25 cellular contexts compared by ENCODE assay signal in genomic region chr11:108307751-108308150, GRCh38.
DNase-seq lines count a peak whose midpoint lies in the region; ATAC-seq, FAIRE-seq and TF ChIP-seq lines count a peak whose summit lies in the region.
"Had no signal": no experiment of that assay in that cellular context is flagged by ENCODE, and none has a peak within 500 bp of the region (broad histone marks: within the 10 kb centered on the region; RNA-seq: fewer than 3 reads in every experiment).

No MANE protein-coding gene starts in this region.

- TF ChIP-seq RAD21 in SK-N-SH (IDR thresholded peaks at IDR 0.05; ENCODE audit: low read length), result no peak

- H3K4me2 ChIP-seq in keratinocyte (ENCODE audit: control insufficient read depth, extremely low read depth, insufficient read depth, low read depth, low read length), result no peak overlapping the region
- no peak overlapping the region for H3K4me2 ChIP-seq in SK-N-SH

- POLR2A ChIA-PET in SK-N-SH (lab: Yijun Ruan, JAX), result no interaction called here

- FAIRE-seq in keratinocyte (lab: Jason Lieb, UNC), result peak; percentile 13
- FAIRE-seq: GM12892, urothelium cell line had no signal

- H3K27ac Mint-ChIP-seq in activated T-cell treated with anti-CD3 and anti-CD28 coated beads, Interleukin-2, amount 50 U/mL, for 72 hours, result peak overlapping the region; percentile 3
- H3K27ac Mint-ChIP-seq: progenitor cell of endocrine pancreas had no signal

- H4K20me1 ChIP-seq in keratinocyte (ENCODE audit: control insufficient read depth, extremely low read depth, insufficient read depth, low read length) (no peaks in the 10 kb centered on the region), SK-N-SH (ENCODE audit: insufficient read depth) (no peaks in the 10 kb centered on the region)

- no peaks in the 10 kb centered on the region for H3K9me3 Mint-ChIP-seq in activated T-cell treated with anti-CD3 and anti-CD28 coated beads, Interleukin-2, amount 50 U/mL, for 72 hours
- H3K9me3 Mint-ChIP-seq: CD4-positive, alpha-beta memory T cell; stimulated activated memory B cell treated with anti-CD40 and anti-IgM and Interleukin-4, amounts not matched to agents 10 μg/mL and 1 μg/mL and 100 μg/mL, for 72 hours had no signal

- dilution Hi-C loops in keratinocyte (cut with MboI; ENCODE audit: extremely low pct_ligation_motif_present, low sequenced_read_pairs), result no loop called here

- H2AFZ ChIP-seq in keratinocyte (ENCODE audit: control insufficient read depth, low read length), result no peak overlapping the region
- H2AFZ ChIP-seq in SK-N-SH (ENCODE audit: low read depth), result no peak overlapping the region
- H2AFZ ChIP-seq: GM23248 had no signal

- H3K4me3 ChIP-seq in keratinocyte (ENCODE audit: control insufficient read depth in 2 of 3, extremely low read depth in 1 of 3, insufficient read depth in 2 of 3, low read depth in 1 of 3, low read length in 3 of 3) (no peak overlapping the region), SK-N-SH (ENCODE audit: low read depth in 2 of 2, low read length in 1 of 2) (no peak overlapping the region)
- H3K4me3 ChIP-seq: ascending aorta, GM23248, lung, sigmoid colon, thoracic aorta had no signal

- no peak for ATAC-seq in activated T-cell treated with anti-CD3 and anti-CD28 coated beads, Interleukin-2, amount 50 U/mL, for 72 hours (replicated peaks in 1 of 2)
- ATAC-seq: stimulated activated memory B cell treated with anti-CD40 and anti-IgM and Interleukin-4, amounts not matched to agents 10 μg/mL and 1 μg/mL and 100 μg/mL, for 72 hours had no signal

- no peaks in the 10 kb centered on the region for H3K9me1 ChIP-seq in keratinocyte (ENCODE audit: control insufficient read depth, extremely low read depth, insufficient read depth, low read length)

- peaks cover 3 to 7% of the 10 kb centered on the region in 2 donors for H3K36me3 Mint-ChIP-seq in activated T-cell treated with anti-CD3 and anti-CD28 coated beads, Interleukin-2, amount 50 U/mL, for 72 hours (ENCODE audit: insufficient read depth in 2 of 2)

- H3K36me3 ChIP-seq in keratinocyte (ENCODE audit: control insufficient read depth in 2 of 2, extremely low read depth in 1 of 2, insufficient read depth in 2 of 2, low read length in 2 of 2) (peaks cover 0 to 1% of the 10 kb centered on the region in 2 experiments), SK-N-SH (replicated peaks in 1 of 2; ENCODE audit: control insufficient read depth in 1 of 2, insufficient read depth in 2 of 2, low read length in 1 of 2) (peaks cover 65 to 72% of the 10 kb centered on the region in 2 experiments)

- no peak for TF ChIP-seq CTCF in keratinocyte (optimal IDR thresholded peaks at IDR 0.05 in 1 of 3, IDR thresholded peaks at IDR 0.05 in 1 of 3, conservative IDR thresholded peaks at IDR 0.05 in 1 of 3; ENCODE audit: extremely low read depth in 1 of 3, insufficient read depth in 2 of 3, low read length in 3 of 3)
- no peak for TF ChIP-seq CTCF in SK-N-SH (IDR thresholded peaks at IDR 0.05)

- no peaks in the 10 kb centered on the region for H3K9me3 ChIP-seq in keratinocyte (ENCODE audit: control insufficient read depth, low read depth, low read length)
- no peaks in the 10 kb centered on the region for H3K9me3 ChIP-seq in SK-N-SH
- H3K9me3 ChIP-seq: ascending aorta, sigmoid colon, thoracic aorta had no signal

- no peak for DNase-seq in activated T-cell treated with anti-CD3 and anti-CD28 coated beads, Interleukin-2, amount 50 U/mL, for 72 hours
- no peak for DNase-seq in activated T-cell treated with anti-CD3 and anti-CD28 coated beads, Interleukin-2, amount 50 U/mL, for 1 hour
- DNase-seq in keratinocyte (ENCODE audit: low read depth, low spot score) (no peak), substantia nigra (lab: John Stamatoyannopoulos, UW) (peak in 1 of 49 donors; percentile 5), NOMO-1 treated with DMSO at 0.1 percent for 48 hours (lab: John Stamatoyannopoulos, UW; ENCODE audit: unreplicated experiment) (no peak), SK-N-SH (no peak), NCI-H2107 (lab: John Stamatoyannopoulos, UW) (no peak)
- DNase-seq: activated CD4-positive, alpha-beta T cell treated with anti-CD3 and anti-CD28 coated beads for 1 hour; activated naive CD4-positive, alpha-beta T cell treated with anti-CD3 and anti-CD28 coated beads, Interleukin-2, amount 50 U/mL, for 16 hours; activated T-cell treated with anti-CD3 and anti-CD28 coated beads, Interleukin-2, amount 50 U/mL, for 48 hours; CD4-positive, alpha-beta memory T cell; GM23248; NCI-H1417 treated with DMSO at 0.1 percent for 48 hours; sigmoid colon; stimulated activated CD4-positive, alpha-beta T cell treated with anti-CD3 and anti-CD28 coated beads, Interleukin-4, amount 100 ng/mL, for 24 hours; T-helper 2 cell had no signal

- H3K4me1 Mint-ChIP-seq in activated T-cell treated with anti-CD3 and anti-CD28 coated beads, Interleukin-2, amount 50 U/mL, for 72 hours (ENCODE audit: low read depth), result peaks cover 22% of the 10 kb centered on the region

- H3K4me1 ChIP-seq in keratinocyte (ENCODE audit: control insufficient read depth, extremely low read depth, insufficient read depth, low read length) (no peaks in the 10 kb centered on the region), SK-N-SH (ENCODE audit: control insufficient read depth in 1 of 2, insufficient read depth in 2 of 2, low read depth in 1 of 2, low read length in 1 of 2) (no peaks in the 10 kb centered on the region)
- H3K4me1 ChIP-seq: ascending aorta, sigmoid colon had no signal

- no peak overlapping the region for H3K4me3 Mint-ChIP-seq in activated T-cell treated with anti-CD3 and anti-CD28 coated beads, Interleukin-2, amount 50 U/mL, for 72 hours
- H3K4me3 Mint-ChIP-seq: stimulated activated memory B cell treated with anti-CD40 and anti-IgM and Interleukin-4, amounts not matched to agents 10 μg/mL and 1 μg/mL and 100 μg/mL, for 72 hours had no signal

- CTCF ChIA-PET in SK-N-SH (lab: Yijun Ruan, JAX), result no interaction called here

- H3F3A ChIP-seq in SK-N-SH (replicated peaks; ENCODE audit: insufficient read depth), result no peaks in the 10 kb centered on the region

- no peak for TF ChIP-seq EP300 in SK-N-SH (IDR thresholded peaks at IDR 0.05; ENCODE audit: borderline replicate concordance in 1 of 2, low read depth in 1 of 2, low read length in 1 of 2)

- no peaks in the 10 kb centered on the region for H3K9me2 ChIP-seq in SK-N-SH

- H3K27ac ChIP-seq in angular gyrus (ENCODE audit: low read depth, low read length) (peak overlapping the region; percentile 31), keratinocyte (ENCODE audit: control insufficient read depth, insufficient read depth, low read length) (no peak overlapping the region), substantia nigra (ENCODE audit: low read depth, low read length, poor library complexity, severe bottlenecking) (peak overlapping the region; percentile 15), SK-N-SH (ENCODE audit: low read depth in 2 of 2, low read length in 1 of 2) (no peak overlapping the region)
- H3K27ac ChIP-seq: ascending aorta, GM23248, RWPE1, sigmoid colon, thoracic aorta had no signal

- H3K9ac ChIP-seq in keratinocyte (ENCODE audit: control insufficient read depth, extremely low read depth, insufficient read depth, low read length) (no peak overlapping the region), SK-N-SH (no peak overlapping the region)
- H3K9ac ChIP-seq: GM23248 had no signal

- H3K27me3 ChIP-seq in keratinocyte (ENCODE audit: control insufficient read depth, extremely low read depth, insufficient read depth, low read length), result no peaks in the 10 kb centered on the region
- no peaks in the 10 kb centered on the region for H3K27me3 ChIP-seq in SK-N-SH (ENCODE audit: insufficient read depth)
- H3K27me3 ChIP-seq: ascending aorta, sigmoid colon had no signal

- H3K79me2 ChIP-seq in keratinocyte (ENCODE audit: control insufficient read depth, insufficient read depth, low read length) (no peaks in the 10 kb centered on the region), SK-N-SH (ENCODE audit: insufficient read depth) (no peaks in the 10 kb centered on the region)

- no peaks in the 10 kb centered on the region for H3K27me3 Mint-ChIP-seq in activated T-cell treated with anti-CD3 and anti-CD28 coated beads, Interleukin-2, amount 50 U/mL, for 72 hours (ENCODE audit: low read depth)
- H3K27me3 Mint-ChIP-seq: CD4-positive, alpha-beta memory T cell; progenitor cell of endocrine pancreas; stimulated activated memory B cell treated with anti-CD40 and anti-IgM and Interleukin-4, amounts not matched to agents 10 μg/mL and 1 μg/mL and 100 μg/mL, for 72 hours had no signal

- WGBS in SK-N-SH (ENCODE audit: low lambda C conversion rate), result 90% methylated on average over 3 of the region's 3 CpGs

TF ChIP-seq in SK-N-SH, 30 proteins besides CTCF, POLR2A, EP300 and RAD21:
- no peak for TF ChIP-seq IRF3 (IDR thresholded peaks at IDR 0.05; ENCODE audit: low read depth, low read length)
- no peak for TF ChIP-seq NRF1 (IDR thresholded peaks at IDR 0.05; ENCODE audit: low read depth, low read length)
- no peak for TF ChIP-seq RXRA (IDR thresholded peaks at IDR 0.05; ENCODE audit: borderline replicate concordance, low read depth)
- no peak for TF ChIP-seq ELF1 (IDR thresholded peaks at IDR 0.05)
- TF ChIP-seq GABPA (IDR thresholded peaks at IDR 0.05; ENCODE audit: low read depth), result no peak

Comparison
In these comparisons a context has a peak if more than half of its experiments do, and no peak if none do; other contexts are left out.
1. H3K27ac ChIP-seq: peak in angular gyrus (single experiment) and substantia nigra (single experiment); none in keratinocyte (single experiment) and SK-N-SH (0 of 2).